Comparison of ENCODE assay signal across 26 cellular contexts in the genomic region with DNA sequence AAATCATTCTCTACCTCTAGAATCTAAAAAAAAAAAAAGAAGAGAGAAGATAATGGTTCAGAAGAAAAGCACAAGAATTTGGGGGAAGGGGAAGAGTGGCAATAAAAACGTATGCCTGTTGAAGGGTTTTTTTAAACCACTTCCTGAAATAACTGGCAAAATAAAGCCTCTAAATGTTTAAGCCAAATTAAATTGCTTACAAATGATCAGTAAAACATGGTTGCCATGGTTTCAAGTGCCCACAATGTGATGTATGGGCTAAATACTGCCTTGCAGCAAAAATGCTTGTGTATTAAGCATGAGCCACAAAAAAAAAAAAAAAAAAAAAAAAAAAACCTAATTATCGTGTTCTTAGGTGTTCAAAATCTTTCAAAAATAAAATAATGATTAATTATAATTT.
"Had no signal": no experiment of that assay in that cellular context is flagged by ENCODE, and none has a peak within 500 bp of the region (broad histone marks: within the 10 kb centered on the region; RNA-seq: fewer than 3 reads in every experiment).

No MANE protein-coding gene starts in this region.

- H3K4me3 ChIP-seq: colonic mucosa, dorsolateral prefrontal cortex, esophagus squamous epithelium, gastroesophageal sphincter, heart left ventricle, lower lobe of right lung, upper lobe of right lung had no signal

- H3K4me1 ChIP-seq: colonic mucosa, esophagus squamous epithelium, gastroesophageal sphincter, heart left ventricle, lower lobe of right lung, parathyroid adenoma, upper lobe of right lung had no signal

- H3K36me3 ChIP-seq: colonic mucosa, esophagus squamous epithelium, gastroesophageal sphincter, heart left ventricle, lower lobe of right lung, upper lobe of right lung had no signal

- H3K79me2 ChIP-seq: parathyroid adenoma had no signal

- H3K9me3 Mint-ChIP-seq: activated B cell treated with CpG ODN at 0.5 μM for 24 hours; activated T-cell treated with anti-CD3 and anti-CD28 coated beads, Interleukin-2, amount 50 U/mL, for 4 hours; activated T-helper 2 cell treated with anti-CD3 and anti-CD28 coated beads, Interferon-gamma antibody, Interleukin-2, Interleukin-4, amounts not matched to agents 10 μg/mL and 5 μg/mL and 100 μg/mL, durations not matched to agents 14 hours and 24 hours and 36 hours had no signal

- H2AFZ ChIP-seq: parathyroid adenoma had no signal

- H3K4me3 Mint-ChIP-seq: activated B cell treated with CpG ODN at 0.5 μM for 24 hours; activated naive CD8-positive, alpha-beta T cell treated with anti-CD3 and anti-CD28 coated beads, Interleukin-2, amount 10 ng/mL, durations not matched to agents 7 days and 5 days; activated T-cell treated with anti-CD3 and anti-CD28 coated beads, Interleukin-2, amount 50 U/mL, for 4 hours; naive B cell had no signal

- H3K27ac ChIP-seq: colonic mucosa, dorsolateral prefrontal cortex, esophagus squamous epithelium, gastroesophageal sphincter, heart left ventricle, lower lobe of right lung, parathyroid adenoma, upper lobe of right lung had no signal

- H3K9me3 ChIP-seq: colonic mucosa, esophagus squamous epithelium, gastroesophageal sphincter, heart left ventricle, lower lobe of right lung, upper lobe of right lung had no signal

- H3K9ac ChIP-seq: parathyroid adenoma had no signal

- H3K27ac Mint-ChIP-seq: activated B cell treated with CpG ODN at 0.5 μM for 24 hours; activated naive CD8-positive, alpha-beta T cell treated with anti-CD3 and anti-CD28 coated beads, Interleukin-2, amount 10 ng/mL, durations not matched to agents 7 days and 5 days; activated T-helper 2 cell treated with anti-CD3 and anti-CD28 coated beads, Interferon-gamma antibody, Interleukin-2, Interleukin-4, amounts not matched to agents 10 μg/mL and 5 μg/mL and 100 μg/mL, durations not matched to agents 14 hours and 24 hours and 36 hours; naive B cell had no signal

- H3K4me1 Mint-ChIP-seq: activated B cell treated with CpG ODN at 0.5 μM for 24 hours, naive B cell had no signal

- ATAC-seq: activated T-cell treated with anti-CD3 and anti-CD28 coated beads, Interleukin-2, amount 50 U/mL, for 4 hours; gastroesophageal sphincter; heart left ventricle; left lobe of liver; lower lobe of right lung; right cardiac atrium; stimulated activated naive CD8-positive, alpha-beta T cell treated with anti-CD3 and anti-CD28 coated beads, Interleukin-15, Interleukin-2, amounts not matched to agents 100 U/mL and 50 U/mL, for 24 hours; upper lobe of right lung had no signal

- H3K36me3 Mint-ChIP-seq: activated naive CD8-positive, alpha-beta T cell treated with anti-CD3 and anti-CD28 coated beads, Interleukin-2, amount 10 ng/mL, durations not matched to agents 7 days and 5 days; naive B cell had no signal

- H3K27me3 ChIP-seq: colonic mucosa, esophagus squamous epithelium, gastroesophageal sphincter, heart left ventricle, upper lobe of right lung had no signal

- DNase-seq: activated B cell treated with CpG ODN at 0.5 μM for 24 hours; activated CD4-positive, alpha-beta T cell treated with anti-CD3 and anti-CD28 coated beads for 4 hours; activated CD4-positive, alpha-beta T cell treated with anti-CD3 and anti-CD28 coated beads, Interleukin-2, amount 50 U/mL, for 48 hours; activated CD8-positive, alpha-beta memory T cell treated with anti-CD3 and anti-CD28 coated beads, Interleukin-2, amount 50 U/mL, for 48 hours; activated naive CD4-positive, alpha-beta T cell treated with Interleukin-2 at 50 U/mL for 16 hours; activated naive CD8-positive, alpha-beta T cell treated with anti-CD3 and anti-CD28 coated beads, Interleukin-2, amount 10 ng/mL, durations not matched to agents 7 days and 5 days; activated T-cell treated with anti-CD3 and anti-CD28 coated beads, Interleukin-2, amount 50 U/mL, for 4 hours; colonic mucosa; dorsolateral prefrontal cortex; esophagus squamous epithelium; heart left ventricle; kidney; lower lobe of right lung; mesendoderm; naive B cell; nucleus accumbens; right cardiac atrium; stimulated activated CD4-positive, alpha-beta T cell treated with anti-CD3 and anti-CD28 coated beads, Interleukin-12 subunit alpha, Interleukin-12 subunit beta, amount 100 ng/mL, for 4 hours; stimulated activated CD4-positive, alpha-beta T cell treated with anti-CD3 and anti-CD28 coated beads, Interleukin-4, amount 100 ng/mL, for 4 hours; stimulated activated naive CD8-positive, alpha-beta T cell treated with anti-CD3 and anti-CD28 coated beads, Interleukin-15, Interleukin-2, amounts not matched to agents 100 U/mL and 50 U/mL, for 24 hours; T1000; upper lobe of right lung had no signal
